Comparison of ENCODE assay signal across 8 cellular contexts in the genomic region with DNA sequence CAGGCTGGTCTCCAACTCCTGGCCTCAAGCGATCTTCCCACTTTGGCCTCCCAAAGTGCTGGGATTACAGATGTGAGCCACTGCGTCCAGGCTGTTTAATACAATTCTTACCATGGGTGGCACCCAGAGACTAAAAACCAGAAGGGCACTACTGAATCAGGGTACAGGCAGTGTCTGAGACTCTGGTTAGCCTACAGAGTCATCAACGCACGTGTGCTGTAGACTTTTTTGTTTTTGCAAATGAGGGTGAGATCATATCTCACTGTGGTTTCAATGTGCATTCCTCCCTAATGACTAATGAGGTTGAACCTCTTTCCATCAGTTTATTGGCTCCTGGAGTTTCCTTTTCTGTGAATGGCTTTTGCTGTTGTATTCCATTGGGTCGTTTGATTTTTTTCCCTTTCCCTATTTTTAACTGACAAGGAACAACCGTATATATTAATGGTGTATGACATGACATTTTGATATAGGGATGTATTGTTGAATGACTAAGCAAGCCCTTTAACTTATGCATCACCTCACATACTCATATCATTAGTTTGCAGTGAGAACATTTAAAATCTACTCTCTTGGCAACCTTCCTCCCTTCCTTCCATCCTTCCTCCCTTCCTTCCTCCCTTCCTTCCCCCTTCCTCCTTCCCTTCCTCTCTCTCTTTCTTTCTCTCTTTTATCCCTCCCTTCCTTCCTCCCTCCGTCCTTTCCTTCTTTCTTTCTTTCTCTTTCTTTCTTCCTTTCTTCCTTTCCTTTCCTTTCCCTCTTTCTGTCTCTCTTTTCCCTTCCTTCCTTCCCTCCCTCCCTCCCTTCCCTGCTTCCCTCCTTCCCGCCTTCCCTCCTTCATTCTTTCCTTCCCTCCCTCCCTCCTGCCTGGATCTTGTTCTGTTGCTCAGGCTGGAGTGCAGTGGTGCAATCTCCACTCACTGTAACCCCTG. TPM values are rescaled to one million over a fixed set of nuclear protein-coding genes. Genes with fewer than 3 reads are reported as not detected.
DNase-seq lines count a peak whose midpoint lies in the region; ATAC-seq, FAIRE-seq and TF ChIP-seq lines count a peak whose summit lies in the region.

No MANE protein-coding gene starts in this region.

- no TSS peak for BruUV-seq in K562 (replicated peaks; lab: Mats Ljungman, UMichigan)

- H3K9me3 ChIP-seq in K562 (replicated peaks; ENCODE audit: control insufficient read depth, insufficient read depth, low read depth, low read length) (no peaks in the 10 kb centered on the region), lung (ENCODE audit: control insufficient read depth in 2 of 2, insufficient read depth in 1 of 2, low read length in 1 of 2) (no peaks in the 10 kb centered on the region)

- no peak overlapping the region for H3K4me3 ChIP-seq in K562
- no peak overlapping the region for H3K4me3 ChIP-seq in lung

- ATAC-seq in HG02642 (IDR thresholded peaks at IDR 0.05; ENCODE audit: poor library complexity, unreplicated experiment) = peak; percentile 54
- ATAC-seq in K562 = peak; percentile 89
- ATAC-seq in lung (ENCODE audit: insufficient read depth, low FRiP score) = peak; percentile 81

- TF ChIP-seq CTCF in K562 (IDR thresholded peaks at IDR 0.05 in 2 of 3, conservative IDR thresholded peaks at IDR 0.05 in 1 of 3; ENCODE audit: insufficient read depth in 2 of 3, low read depth in 1 of 3, low read length in 3 of 3) (no peak), lung (IDR thresholded peaks at IDR 0.05; ENCODE audit: control extremely low read depth, extremely low read depth) (no peak)

- peaks cover 3% of the 10 kb centered on the region for H3K9me1 ChIP-seq in K562 (ENCODE audit: control insufficient read depth, insufficient read depth, low read length)

- CTCF ChIA-PET in activated CD4-positive, alpha-beta T cell treated with anti-CD3 and anti-CD28 coated beads, Interleukin-2, amount 10 ng/mL, durations not matched to agents 7 days and 5 days (lab: Charles Lee) = interaction anchor here (1.4 kb wide), 2 partner anchors 9 to 11 kb away, joined by 5 to 6 read pairs; a partner anchor contains a TSS
- CTCF ChIA-PET in K562 (lab: Yijun Ruan, JAX; ENCODE audit: low intra/inter-chr PET ratio) = interaction anchor here (0.6 kb wide), 1 partner anchor 226 kb away, joined by 3 read pairs; no protein-coding TSS in a partner anchor

- H3K9ac ChIP-seq in K562 (ENCODE audit: insufficient read depth in 1 of 2, low read depth in 2 of 2, low read length in 2 of 2) = no peak overlapping the region

- intact Hi-C loops in K562 (cut with micrococcal nuclease) = loop anchor here (5.0 kb wide), 1 partner anchor 239 kb away; no protein-coding TSS in a partner anchor

- peaks cover 4% of the 10 kb centered on the region; the same call in 1 of the 2 replicates for H4K20me1 ChIP-seq in K562 (replicated peaks; ENCODE audit: control insufficient read depth, insufficient read depth, low read length)

- H3K4me1 Mint-ChIP-seq in activated CD4-positive, alpha-beta T cell treated with anti-CD3 and anti-CD28 coated beads, Interleukin-2, amount 10 ng/mL, durations not matched to agents 7 days and 5 days = peaks cover 28% of the 10 kb centered on the region

- in situ Hi-C loops in K562 (cut with MboI) = loop anchor here (5.0 kb wide), 1 partner anchor 244 kb away; no protein-coding TSS in a partner anchor

- peak overlapping the region; percentile 28; the same call in 1 of the 3 replicates for H3K27ac ChIP-seq in K562 (ENCODE audit: extremely low read depth, low read depth, low read length)
- peak overlapping the region in 1 of 2 donors; percentile 85 for H3K27ac ChIP-seq in lung (ENCODE audit: low read depth in 1 of 2, low read length in 1 of 2)

- H3K36me3 Mint-ChIP-seq in activated CD4-positive, alpha-beta T cell treated with anti-CD3 and anti-CD28 coated beads, Interleukin-2, amount 10 ng/mL, durations not matched to agents 7 days and 5 days (ENCODE audit: low read depth) = no peaks in the 10 kb centered on the region

- H3K4me3 Mint-ChIP-seq in activated CD4-positive, alpha-beta T cell treated with anti-CD3 and anti-CD28 coated beads, Interleukin-2, amount 10 ng/mL, durations not matched to agents 7 days and 5 days = no peak overlapping the region

- H3K9me3 Mint-ChIP-seq in activated CD4-positive, alpha-beta T cell treated with anti-CD3 and anti-CD28 coated beads, Interleukin-2, amount 10 ng/mL, durations not matched to agents 7 days and 5 days = no peaks in the 10 kb centered on the region

- H3K36me3 ChIP-seq in K562 (ENCODE audit: control insufficient read depth, insufficient read depth, low read length) (no peaks in the 10 kb centered on the region), lung (ENCODE audit: control insufficient read depth in 2 of 2, insufficient read depth in 2 of 2, low read length in 2 of 2) (no peaks in the 10 kb centered on the region)

- peak overlapping the region; percentile 16; the same call in 1 of the 2 replicates for H3K4me2 ChIP-seq in K562 (ENCODE audit: insufficient read depth, low read length)

- POLR2A ChIA-PET in activated CD4-positive, alpha-beta T cell treated with anti-CD3 and anti-CD28 coated beads, Interleukin-2, amount 10 ng/mL, durations not matched to agents 7 days and 5 days (lab: Charles Lee) = no interaction called here
- POLR2A ChIA-PET in K562 (lab: Yijun Ruan, JAX) = interaction anchor here (0.8 to 1.0 kb wide), 2 partner anchors 42 to 130 kb away, joined by 3 to 5 read pairs; no protein-coding TSS in a partner anchor

- DNase-seq in activated CD4-positive, alpha-beta T cell treated with anti-CD3 and anti-CD28 coated beads, Interleukin-2, amount 10 ng/mL, durations not matched to agents 7 days and 5 days = peak; percentile 36
- no peak for DNase-seq in activated CD4-positive, alpha-beta T cell treated with anti-CD3 and anti-CD28 coated beads, Interleukin-2, amount 50 U/mL, for 1 hour
- DNase-seq in NCI-H69 (lab: John Stamatoyannopoulos, UW) (peak; percentile 67), K562 (ENCODE audit: extremely low read depth in 1 of 4, low spot score in 3 of 4) (peak; percentile 61 to 84 (median 72)), lung (ENCODE audit: low spot score) (no peak), T-helper 9 cell (no peak), iPS-NIHi7 (ENCODE audit: extremely low spot score) (no peak)

- TF ChIP-seq RAD21 in K562 (CRISPR knock-in tag; conservative IDR thresholded peaks at IDR 0.05 in 1 of 2, IDR thresholded peaks at IDR 0.05 in 1 of 2) = no peak

- FAIRE-seq in K562 (lab: Jason Lieb, UNC) = peak; percentile 93

- no peak overlapping the region for H2AFZ ChIP-seq in K562 (ENCODE audit: low read depth, low read length)

- H3K79me2 ChIP-seq in K562 (ENCODE audit: control insufficient read depth, insufficient read depth, low read length) = no peaks in the 10 kb centered on the region

- peak; percentile 65 for TF ChIP-seq EP300 in K562 (IDR thresholded peaks at IDR 0.05; ENCODE audit: low read length)

- H3K27me3 Mint-ChIP-seq in activated CD4-positive, alpha-beta T cell treated with anti-CD3 and anti-CD28 coated beads, Interleukin-2, amount 10 ng/mL, durations not matched to agents 7 days and 5 days = peaks cover 18% of the 10 kb centered on the region

- H3K27me3 ChIP-seq in K562 (ENCODE audit: control insufficient read depth in 2 of 2, insufficient read depth in 2 of 2, low read length in 2 of 2) = peaks cover 0 to 7% of the 10 kb centered on the region in 2 experiments; a peak in 2 of 5 replicates
- no peaks in the 10 kb centered on the region for H3K27me3 ChIP-seq in lung (ENCODE audit: control insufficient read depth, insufficient read depth)

- H3K4me1 ChIP-seq in K562 (replicated peaks in 1 of 2; ENCODE audit: control insufficient read depth in 2 of 2, insufficient read depth in 2 of 2, low read length in 2 of 2) (peaks cover 32 to 38% of the 10 kb centered on the region in 2 experiments), lung (ENCODE audit: control insufficient read depth in 2 of 2, insufficient read depth in 2 of 2, low read length in 2 of 2) (peaks cover 0 to 2% of the 10 kb centered on the region in 2 donors)

- no peak for TF ChIP-seq POLR2A in K562 (conservative IDR thresholded peaks at IDR 0.05)

- WGBS in K562 (ENCODE audit: insufficient coverage, low coverage, missing lambda C conversion rate) = 2% methylated on average over 7 of the region's 8 CpGs
- 40 to 47% methylated on average over 8 of the region's 8 CpGs for WGBS in lung, 2 donors

- H3K27ac Mint-ChIP-seq in activated CD4-positive, alpha-beta T cell treated with anti-CD3 and anti-CD28 coated beads, Interleukin-2, amount 10 ng/mL, durations not matched to agents 7 days and 5 days = peak overlapping the region; percentile 81

RNA-seq across cellular contexts. Expression of a gene that starts 9.3 kb away (rescaled TPM):
- total RNA-seq in activated CD4-positive, alpha-beta T cell treated with anti-CD3 and anti-CD28 coated beads, Interleukin-2, amount 10 ng/mL, durations not matched to agents 7 days and 5 days = not detected
- not detected in 2 replicates for total RNA-seq in K562 (2011; cell fraction: chromatin; rRNA removed; ENCODE audit: low replicate concordance)
- total RNA-seq in K562 (2011; cell fraction: nucleolus; rRNA removed) = not detected in 2 replicates
- not detected in 2 replicates for total RNA-seq in K562 (2011; cell fraction: nucleoplasm; rRNA removed)
- total RNA-seq in K562 (2014; rRNA removed) (not detected in 2 replicates), K562 (2014; rRNA removed; fragmentation: Illumina TruSeq; extraction: Trizol) (not detected in 2 replicates), K562 (2015; rRNA removed; fragmentation: Illumina TruSeq; extraction: Trizol) (not detected in 2 replicates), K562 (2021) (not detected in 2 replicates), lung (1 to 10 TPM in 1 of 2 donors, not detected in 1; 1.1 TPM)
- polyA plus RNA-seq in K562 (2011; rRNA removed) (not detected in 2 replicates), K562 (2014; fragmentation: Illumina TruSeq; extraction: Trizol) (not detected in 2 replicates), K562 (2014; fragmentation: Nextera tagmentation; extraction: Ambion mirVana) (not detected), K562 (2014; rRNA removed) (not detected in 2 replicates), lung (under 1 TPM; 0.19 to 0.20 TPM)
- not detected in 2 replicates for polyA plus RNA-seq in K562 (2011; cell fraction: cytosol; rRNA removed)
- not detected in 2 replicates for polyA plus RNA-seq in K562 (2011; cell fraction: nucleus; rRNA removed)
- polyA plus RNA-seq in K562 (2012) = not detected in 2 replicates
- polyA minus RNA-seq in K562 (2011; rRNA and poly(A)+ RNA removed) = not detected in 2 replicates
- polyA minus RNA-seq in K562 (2011; cell fraction: cytosol; rRNA and poly(A)+ RNA removed) = not detected in 2 replicates
- not detected in 2 replicates for polyA minus RNA-seq in K562 (2011; cell fraction: nucleus; rRNA and poly(A)+ RNA removed)

RNA-seq across cellular contexts. Expression of a gene that starts 9.4 kb away (rescaled TPM):
- 1 to 10 TPM; 1.9 to 2.8 TPM for total RNA-seq in activated CD4-positive, alpha-beta T cell treated with anti-CD3 and anti-CD28 coated beads, Interleukin-2, amount 10 ng/mL, durations not matched to agents 7 days and 5 days
- total RNA-seq in K562 (2011; cell fraction: chromatin; rRNA removed; ENCODE audit: low replicate concordance) = 1.9 and 4.9 TPM in 2 replicates
- total RNA-seq in K562 (2011; cell fraction: nucleolus; rRNA removed) = 3.6 and 4.8 TPM in 2 replicates
- total RNA-seq in K562 (2011; cell fraction: nucleoplasm; rRNA removed) = 2.0 and 5.0 TPM in 2 replicates
- total RNA-seq in K562 (2014; rRNA removed) (0.32 and 0.94 TPM in 2 replicates), K562 (2014; rRNA removed; fragmentation: Illumina TruSeq; extraction: Trizol) (not detected in 2 replicates), K562 (2015; rRNA removed; fragmentation: Illumina TruSeq; extraction: Trizol) (not detected in 2 replicates), K562 (2021) (0.42 and 0.73 TPM in 2 replicates), lung (10 to 100 TPM in 1 of 2 donors, 1 to 10 TPM in 1; 6.3 to 22.1 TPM)
- polyA plus RNA-seq in K562 (2011; rRNA removed) (0.33 and 0.49 TPM in 2 replicates), K562 (2014; fragmentation: Illumina TruSeq; extraction: Trizol) (0.69 TPM in 1 of 2 replicates, not detected in the other), K562 (2014; fragmentation: Nextera tagmentation; extraction: Ambion mirVana) (under 1 TPM in 1 of 2 experiments, not detected in 1; 0.08 TPM), K562 (2014; rRNA removed) (0.35 and 0.82 TPM in 2 replicates), lung (1 to 10 TPM; 2.3 to 3.9 TPM)
- 0.59 and 1.3 TPM in 2 replicates for polyA plus RNA-seq in K562 (2011; cell fraction: cytosol; rRNA removed)
- polyA plus RNA-seq in K562 (2011; cell fraction: nucleus; rRNA removed) = 1.4 and 3.9 TPM in 2 replicates
- polyA plus RNA-seq in K562 (2012) = 0.25 and 0.58 TPM in 2 replicates
- 0.53 and 1.1 TPM in 2 replicates for polyA minus RNA-seq in K562 (2011; rRNA and poly(A)+ RNA removed)
- not detected in 2 replicates for polyA minus RNA-seq in K562 (2011; cell fraction: cytosol; rRNA and poly(A)+ RNA removed)
- polyA minus RNA-seq in K562 (2011; cell fraction: nucleus; rRNA and poly(A)+ RNA removed) = 1.6 and 1.9 TPM in 2 replicates

RNA-seq across cellular contexts. Expression of a gene that starts 20.9 kb away (rescaled TPM):
- under 1 TPM in 1 of 2 experiments, not detected in 1; 0.27 TPM for total RNA-seq in activated CD4-positive, alpha-beta T cell treated with anti-CD3 and anti-CD28 coated beads, Interleukin-2, amount 10 ng/mL, durations not matched to agents 7 days and 5 days
- 1.8 and 2.6 TPM in 2 replicates for total RNA-seq in K562 (2011; cell fraction: chromatin; rRNA removed; ENCODE audit: low replicate concordance)
- total RNA-seq in K562 (2011; cell fraction: nucleolus; rRNA removed) = 0.66 and 1.0 TPM in 2 replicates
- total RNA-seq in K562 (2011; cell fraction: nucleoplasm; rRNA removed) = 2.3 and 2.8 TPM in 2 replicates
- total RNA-seq in K562 (2014; rRNA removed) (0.05 and 0.08 TPM in 2 replicates), K562 (2014; rRNA removed; fragmentation: Illumina TruSeq; extraction: Trizol) (0.06 TPM in 1 of 2 replicates, not detected in the other), K562 (2015; rRNA removed; fragmentation: Illumina TruSeq; extraction: Trizol) (0.04 and 0.07 TPM in 2 replicates), K562 (2021) (0.60 and 0.63 TPM in 2 replicates), lung (100 to 1,000 TPM; 150 to 169 TPM)
- polyA plus RNA-seq in K562 (2011; rRNA removed) (0.06 and 0.37 TPM in 2 replicates), K562 (2014; fragmentation: Illumina TruSeq; extraction: Trizol) (0.10 and 0.21 TPM in 2 replicates), K562 (2014; fragmentation: Nextera tagmentation; extraction: Ambion mirVana) (not detected), K562 (2014; rRNA removed) (0.05 and 0.13 TPM in 2 replicates), lung (100 to 1,000 TPM in 1 of 2 donors, 10 to 100 TPM in 1; 99.8 to 154 TPM)
- 0.18 TPM in 2 replicates for polyA plus RNA-seq in K562 (2011; cell fraction: cytosol; rRNA removed)
- polyA plus RNA-seq in K562 (2011; cell fraction: nucleus; rRNA removed) = 0.16 and 0.48 TPM in 2 replicates
- polyA plus RNA-seq in K562 (2012) = 0.13 and 0.25 TPM in 2 replicates
- 0.07 and 0.66 TPM in 2 replicates for polyA minus RNA-seq in K562 (2011; rRNA and poly(A)+ RNA removed)
- 0.67 TPM in 1 of 2 replicates, not detected in the other for polyA minus RNA-seq in K562 (2011; cell fraction: cytosol; rRNA and poly(A)+ RNA removed)
- polyA minus RNA-seq in K562 (2011; cell fraction: nucleus; rRNA and poly(A)+ RNA removed) = 0.27 TPM in 1 of 2 replicates, not detected in the other

Comparison
In these comparisons a context has a peak if more than half of its experiments do, and no peak if none do; other contexts are left out.
1. DNase-seq: peak in activated CD4-positive, alpha-beta T cell treated with anti-CD3 and anti-CD28 coated beads, Interleukin-2, amount 10 ng/mL, durations not matched to agents 7 days and 5 days (single experiment), NCI-H69 (single experiment) and K562 (4 of 4); none in activated CD4-positive, alpha-beta T cell treated with anti-CD3 and anti-CD28 coated beads, Interleukin-2, amount 50 U/mL, for 1 hour (single experiment), lung (single experiment), T-helper 9 cell (single experiment) and iPS-NIHi7 (single experiment).
2. RNA of a gene that starts 20.9 kb away (total RNA-seq): 150 to 169 TPM in lung; 0.27 TPM in activated CD4-positive, alpha-beta T cell treated with anti-CD3 and anti-CD28 coated beads, Interleukin-2, amount 10 ng/mL, durations not matched to agents 7 days and 5 days and 0.04 to 2.8 TPM in K562; every median in the first group is over 10 times any median in the second.
3. Peak in every context shown above with its lines, with median percentiles within 50 percentile points of each other: ATAC-seq.